8 cellular contexts compared by ENCODE assay signal in genomic region chr14:68506645-68507405, GRCh38.
DNase-seq lines count a peak whose midpoint lies in the region; ATAC-seq and TF ChIP-seq lines count a peak whose summit lies in the region.

No MANE protein-coding gene starts in this region.

- no peaks in the 10 kb centered on the region for H3K79me2 ChIP-seq in Karpas-422 (ENCODE audit: low read length)

- H3K27me3 ChIP-seq in BLaER1 treated with 17β-estradiol and CSF1 and Interleukin-3, amounts not matched to agents 10 nM and 100 nM = no peaks in the 10 kb centered on the region
- H3K27me3 ChIP-seq in brain microvascular endothelial cell (replicated peaks) = no peaks in the 10 kb centered on the region
- H3K27me3 ChIP-seq in sigmoid colon = no peaks in the 10 kb centered on the region
- no peaks in the 10 kb centered on the region for H3K27me3 ChIP-seq in Karpas-422 (ENCODE audit: low read length)

- no peak for TF ChIP-seq POLR2A in sigmoid colon (IDR thresholded peaks at IDR 0.05)

- H3K36me3 ChIP-seq in BLaER1 treated with 17β-estradiol and CSF1 and Interleukin-3, amounts not matched to agents 10 nM and 100 nM = no peaks in the 10 kb centered on the region
- H3K36me3 ChIP-seq in brain microvascular endothelial cell (replicated peaks) (no peaks in the 10 kb centered on the region), sigmoid colon (no peaks in the 10 kb centered on the region), Karpas-422 (ENCODE audit: insufficient read depth, low read length) (no peaks in the 10 kb centered on the region)

- H4K20me1 ChIP-seq in BLaER1 treated with 17β-estradiol and CSF1 and Interleukin-3, amounts not matched to agents 10 nM and 100 nM = no peaks in the 10 kb centered on the region
- peaks cover 20% of the 10 kb centered on the region for H4K20me1 ChIP-seq in Karpas-422 (ENCODE audit: insufficient read depth, low read depth, low read length)

- intact Hi-C loops in sigmoid colon (cut with DNase I) = no loop called here

- no peak for TF ChIP-seq EP300 in sigmoid colon (IDR thresholded peaks at IDR 0.05)

- H3K9me2 ChIP-seq in Karpas-422 (replicated peaks; ENCODE audit: insufficient read depth, low read length) = no peaks in the 10 kb centered on the region

- ATAC-seq in GM19397 (IDR thresholded peaks at IDR 0.05; ENCODE audit: unreplicated experiment) (peak; percentile 63), HG03460 (IDR thresholded peaks at IDR 0.05; ENCODE audit: unreplicated experiment) (peak; percentile 62)

- peak overlapping the region in 9 of 11 experiments; percentile 30 to 90 (median 72); a peak in 16 of 22 replicates for H3K27ac ChIP-seq in BLaER1 treated with 17β-estradiol and CSF1 and Interleukin-3, amounts not matched to agents 10 nM and 100 nM
- H3K27ac ChIP-seq in brain microvascular endothelial cell (peak overlapping the region; percentile 50), sigmoid colon (peak overlapping the region; percentile 12 to 66 (median 51)), Karpas-422 (ENCODE audit: low read length) (no peak overlapping the region)

- in situ Hi-C loops in brain microvascular endothelial cell (cut with HindIII; ENCODE audit: low pct_ligation_motif_present, low sequenced_read_pairs) = no loop called here

- no peaks in the 10 kb centered on the region for H3K9me3 ChIP-seq in BLaER1 treated with 17β-estradiol and CSF1 and Interleukin-3, amounts not matched to agents 10 nM and 100 nM (replicated peaks in 1 of 11)
- no peaks in the 10 kb centered on the region for H3K9me3 ChIP-seq in sigmoid colon
- H3K9me3 ChIP-seq in Karpas-422 (ENCODE audit: low read length) = no peaks in the 10 kb centered on the region

- DNase-seq in brain microvascular endothelial cell (no peak), sigmoid colon (no peak), AML-193 (lab: John Stamatoyannopoulos, UW) (no peak), amniotic stem cell (lab: John Stamatoyannopoulos, UW) (no peak), Karpas-422 (no peak)

- H3K4me3 ChIP-seq in BLaER1 treated with 17β-estradiol and CSF1 and Interleukin-3, amounts not matched to agents 10 nM and 100 nM = no peak overlapping the region
- no peak overlapping the region for H3K4me3 ChIP-seq in brain microvascular endothelial cell (ENCODE audit: low read depth, low read length)
- H3K4me3 ChIP-seq in sigmoid colon = no peak overlapping the region
- no peak overlapping the region for H3K4me3 ChIP-seq in Karpas-422 (ENCODE audit: low read length)

- H2AFZ ChIP-seq in Karpas-422 (ENCODE audit: low read length) = no peak overlapping the region

- peak overlapping the region; percentile 76 to 94 (median 84) for H3K4me2 ChIP-seq in BLaER1 treated with 17β-estradiol and CSF1 and Interleukin-3, amounts not matched to agents 10 nM and 100 nM
- H3K4me2 ChIP-seq in Karpas-422 (ENCODE audit: low read depth, low read length, poor library complexity, severe bottlenecking) = no peak overlapping the region

- 36 to 37% methylated on average over 11 of the region's 11 CpGs for WGBS in sigmoid colon, 2 donors

- TF ChIP-seq CTCF in brain microvascular endothelial cell (IDR thresholded peaks at IDR 0.05; ENCODE audit: low read depth, low read length, missing control alignments) = no peak
- no peak for TF ChIP-seq CTCF in sigmoid colon (IDR thresholded peaks at IDR 0.05)

- peaks cover 79 to 99% (median 97%) of the 10 kb centered on the region in 10 experiments for H3K4me1 ChIP-seq in BLaER1 treated with 17β-estradiol and CSF1 and Interleukin-3, amounts not matched to agents 10 nM and 100 nM
- H3K4me1 ChIP-seq in sigmoid colon (peaks cover 0 to 52% (median 48%) of the 10 kb centered on the region in 4 donors), Karpas-422 (ENCODE audit: low read length) (peaks cover 6% of the 10 kb centered on the region)

- peak overlapping the region in 4 of 11 experiments; percentile 1 to 64 (median 44); a peak in 4 of 22 replicates for H3K9ac ChIP-seq in BLaER1 treated with 17β-estradiol and CSF1 and Interleukin-3, amounts not matched to agents 10 nM and 100 nM
- no peak overlapping the region for H3K9ac ChIP-seq in Karpas-422 (ENCODE audit: low read length)
